ENCODE assay signal across 8 cellular contexts in genomic region chr11:64164392-64165312, GRCh38. TPM values are rescaled to one million over a fixed set of nuclear protein-coding genes. Genes with fewer than 3 reads are reported as not detected.
DNase-seq lines count a peak whose midpoint lies in the region; ATAC-seq and TF ChIP-seq lines count a peak whose summit lies in the region.

No MANE protein-coding gene starts in this region.

- peak overlapping the region; percentile 87 for H3K4me3 ChIP-seq in lower lobe of right lung

- no peaks in the 10 kb centered on the region for H3K36me3 ChIP-seq in lower lobe of right lung

- peak; percentile 31 for DNase-seq in astrocyte of the hippocampus (ENCODE audit: low read depth, low spot score)
- DNase-seq in lower lobe of right lung = no peak
- no peak for DNase-seq in activated effector memory CD4-positive, alpha-beta T cell treated with Interleukin-2 at 50 U/mL for 16 hours
- no peak for DNase-seq in cerebellum (ENCODE audit: low spot score)
- no peak for DNase-seq in stimulated activated CD4-positive, alpha-beta T cell treated with anti-CD3 and anti-CD28 coated beads, Interleukin-2, amount 100 ng/mL, for 48 hours

- peaks cover 0 to 5% (median 3%) of the 10 kb centered on the region in 3 donors for H3K4me1 Mint-ChIP-seq in IgD-negative memory B cell

- H3K4me3 Mint-ChIP-seq in IgD-negative memory B cell = peak overlapping the region; percentile 81 to 93 (median 88)

- peaks cover 23% of the 10 kb centered on the region for H3K4me1 ChIP-seq in lower lobe of right lung

- peaks cover 4% of the 10 kb centered on the region for H3K36me3 Mint-ChIP-seq in IgD-negative memory B cell

- H3K9me3 ChIP-seq in lower lobe of right lung = no peaks in the 10 kb centered on the region

- no peak overlapping the region for H3K27ac Mint-ChIP-seq in IgD-negative memory B cell

- TF ChIP-seq CTCF in C4-2B (conservative IDR thresholded peaks at IDR 0.05) = no peak
- TF ChIP-seq CTCF in lower lobe of right lung (IDR thresholded peaks at IDR 0.05) = no peak

- H3K9me3 Mint-ChIP-seq in IgD-negative memory B cell = no peaks in the 10 kb centered on the region

- intact Hi-C loops in lower lobe of right lung (cut with DNase I) = no loop called here

- ATAC-seq in lower lobe of right lung (peak; percentile 4 to 9), GM18502 (IDR thresholded peaks at IDR 0.05; ENCODE audit: poor library complexity, unreplicated experiment) (no peak)

- no peaks in the 10 kb centered on the region for H3K27me3 Mint-ChIP-seq in IgD-negative memory B cell

- H3K27me3 ChIP-seq in lower lobe of right lung (ENCODE audit: low read depth) = no peaks in the 10 kb centered on the region

- H3K27ac ChIP-seq in C4-2B (peak overlapping the region; percentile 94), lower lobe of right lung (peak overlapping the region; percentile 3)

RNA-seq across cellular contexts. Expression of gene MACROD1, which starts 1.3 kb away (rescaled TPM):
- 9.7 TPM for polyA plus RNA-seq in IgD-negative memory B cell
- total RNA-seq in lower lobe of right lung = 15.0 TPM
- 6.9 TPM for total RNA-seq in cerebellum

RNA-seq across cellular contexts. Expression of gene STIP1, which starts 21.3 kb away (rescaled TPM):
- 102 TPM for polyA plus RNA-seq in IgD-negative memory B cell
- total RNA-seq in lower lobe of right lung (125 TPM), cerebellum (72.8 TPM)

RNA-seq across cellular contexts. Expression of gene FERMT3, which starts 41.9 kb away (rescaled TPM):
- 149 TPM for polyA plus RNA-seq in IgD-negative memory B cell
- total RNA-seq in lower lobe of right lung (92.0 TPM), cerebellum (1.5 TPM)

Comparison
In these comparisons a context has a peak if more than half of its experiments do, and no peak if none do; other contexts are left out.
1. RNA of gene FERMT3, which starts 41.9 kb away (total RNA-seq): 92.0 TPM in lower lobe of right lung (single experiment); 1.5 TPM in cerebellum (single experiment); every median in the first group is over 10 times any median in the second.